ENCODE assay signal across 25 cellular contexts in the genomic region with DNA sequence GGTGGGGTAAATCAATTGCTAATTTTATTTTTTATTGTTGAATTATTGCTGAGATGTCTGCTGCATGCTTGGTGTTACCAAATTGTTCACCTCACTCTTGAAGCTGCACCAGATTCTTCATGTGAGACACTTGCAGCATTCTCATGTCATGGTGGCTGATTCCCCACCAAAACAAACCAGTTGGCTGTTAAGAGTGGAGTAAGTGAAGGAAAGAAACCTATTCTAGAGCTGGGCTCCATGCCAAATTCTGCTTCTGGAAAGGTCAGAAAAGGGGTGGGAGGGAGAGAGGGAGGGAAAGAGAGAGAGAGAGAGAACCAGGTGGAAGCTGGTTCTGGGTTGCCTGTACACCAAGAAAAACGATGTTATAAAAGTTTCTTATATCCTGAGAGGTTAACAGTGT.
"Had no signal": no experiment of that assay in that cellular context is flagged by ENCODE, and none has a peak within 500 bp of the region (broad histone marks: within the 10 kb centered on the region; RNA-seq: fewer than 3 reads in every experiment).

No MANE protein-coding gene starts in this region.

- H3K9me3 Mint-ChIP-seq: activated naive CD8-positive, alpha-beta T cell treated with anti-CD3 and anti-CD28 coated beads, Interleukin-2, amount 10 ng/mL, durations not matched to agents 7 days and 5 days; WTC11 had no signal

- H3K4me1 Mint-ChIP-seq: activated naive CD8-positive, alpha-beta T cell treated with anti-CD3 and anti-CD28 coated beads, Interleukin-2, amount 10 ng/mL, durations not matched to agents 7 days and 5 days had no signal

- H3K9me3 ChIP-seq: SJCRH30 had no signal

- H3K4me1 ChIP-seq: SJCRH30 had no signal

- H3K36me3 Mint-ChIP-seq: activated naive CD8-positive, alpha-beta T cell treated with anti-CD3 and anti-CD28 coated beads, Interleukin-2, amount 10 ng/mL, durations not matched to agents 7 days and 5 days; WTC11 had no signal

- H3K4me3 Mint-ChIP-seq: activated CD8-positive, alpha-beta T cell treated with anti-CD3 and anti-CD28 coated beads, Interleukin-2, amount 10 ng/mL, durations not matched to agents 7 days and 5 days; activated naive CD8-positive, alpha-beta T cell treated with anti-CD3 and anti-CD28 coated beads, Interleukin-2, amount 10 ng/mL, durations not matched to agents 7 days and 5 days; WTC11 had no signal

- H3K27me3 Mint-ChIP-seq: activated naive CD8-positive, alpha-beta T cell treated with anti-CD3 and anti-CD28 coated beads, Interleukin-2, amount 10 ng/mL, durations not matched to agents 7 days and 5 days had no signal

- DNase-seq: activated CD4-positive, alpha-beta T cell treated with anti-CD3 and anti-CD28 coated beads for 48 hours; activated CD4-positive, alpha-beta T cell treated with anti-CD3 and anti-CD28 coated beads, Interleukin-2, amount 50 U/mL, for 4 hours; activated CD4-positive, CD25-positive, alpha-beta regulatory T cell treated with anti-CD3 and anti-CD28 coated beads, Interleukin-2, amount 50 U/mL, for 72 hours; activated CD8-positive, alpha-beta memory T cell treated with anti-CD3 and anti-CD28 coated beads, Interleukin-2, amount 50 U/mL, for 48 hours; activated CD8-positive, alpha-beta T cell treated with anti-CD3 and anti-CD28 coated beads, Interleukin-2, amount 10 ng/mL, durations not matched to agents 7 days and 5 days; activated naive CD4-positive, alpha-beta T cell treated with anti-CD3 and anti-CD28 coated beads, Interleukin-2, amount 50 U/mL, for 16 hours; activated naive CD8-positive, alpha-beta T cell treated with anti-CD3 and anti-CD28 coated beads, Interleukin-2, amount 10 ng/mL, durations not matched to agents 7 days and 5 days; activated T-cell treated with anti-CD3 and anti-CD28 coated beads, Interleukin-2, amount 50 U/mL, for 1 hour; aorta; central memory CD4-positive, alpha-beta T cell; Kasumi-1; NCI-H1048; NCI-H146; NCI-H187 treated with DMSO at 0.1 percent for 48 hours; NCI-H2081 treated with DMSO at 0.1 percent for 48 hours; NCI-H2171 treated with DMSO at 0.1 percent for 48 hours; NCI-H226; NCI-H526; NCI-H82; RPMI8226; SW 1271 had no signal

- H3K27ac ChIP-seq: SJCRH30 had no signal

- H3K27ac Mint-ChIP-seq: activated CD8-positive, alpha-beta T cell treated with anti-CD3 and anti-CD28 coated beads, Interleukin-2, amount 10 ng/mL, durations not matched to agents 7 days and 5 days; activated naive CD8-positive, alpha-beta T cell treated with anti-CD3 and anti-CD28 coated beads, Interleukin-2, amount 10 ng/mL, durations not matched to agents 7 days and 5 days; WTC11 had no signal

- H3K36me3 ChIP-seq: SJCRH30 had no signal

- ATAC-seq: activated CD8-positive, alpha-beta T cell treated with anti-CD3 and anti-CD28 coated beads, Interleukin-2, amount 10 ng/mL, durations not matched to agents 7 days and 5 days; Right ventricle myocardium inferior; SK-N-SH treated with all-trans-retinoic acid at 6 μM for 48 hours; WTC11 had no signal

- H3K4me3 ChIP-seq: SJCRH30 had no signal

- H3K27me3 ChIP-seq: SJCRH30 had no signal
